16 cellular contexts compared by ENCODE assay signal in the genomic region with DNA sequence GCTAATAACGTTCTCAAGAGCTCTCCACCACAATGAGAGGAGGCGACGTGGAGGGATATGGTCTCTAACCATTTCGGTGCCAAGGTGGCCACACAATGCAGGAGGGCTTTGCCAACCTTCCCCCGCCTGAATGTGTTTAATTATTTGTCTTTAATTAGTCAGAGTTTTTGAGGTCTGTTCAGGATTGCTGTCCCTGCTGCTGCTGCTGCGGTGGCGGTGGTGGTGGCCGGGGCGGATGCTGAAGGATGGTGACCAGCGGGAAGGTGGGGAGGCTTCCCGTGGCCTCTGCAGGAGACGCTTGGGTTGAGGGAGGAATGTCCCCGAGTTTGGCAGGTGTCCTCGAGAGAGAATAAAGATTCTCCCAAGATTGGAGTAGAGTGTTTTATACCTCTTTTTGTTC.
"Had no signal": no experiment of that assay in that cellular context is flagged by ENCODE, and none has a peak within 500 bp of the region (broad histone marks: within the 10 kb centered on the region; RNA-seq: fewer than 3 reads in every experiment).

No MANE protein-coding gene starts in this region.

- H3K9ac ChIP-seq: SK-N-SH had no signal

- H3K4me1 Mint-ChIP-seq: T-helper 17 cell had no signal

- H3K36me3 ChIP-seq: MG63 had no signal

- H3K4me3 ChIP-seq: MG63 had no signal

- DNase-seq: KBM-7, MG63, NCI-H1694, NCI-H187 treated with DMSO at 0.1 percent for 48 hours, NCI-H2081 treated with DMSO at 0.1 percent for 48 hours, NCI-H2171 treated with DMSO at 0.1 percent for 48 hours, NCI-H345, NCI-H446 treated with DMSO at 0.1 percent for 48 hours, NCI-H526, NCI-H82, RPMI8226, SHP77, SK-N-SH, SW 1271, T-helper 1 cell, T-helper 17 cell had no signal

- H3K9me3 ChIP-seq: MG63, SK-N-SH had no signal

- H3K27ac Mint-ChIP-seq: T-helper 17 cell had no signal

- H3K4me3 Mint-ChIP-seq: T-helper 17 cell had no signal

- ATAC-seq: T-helper 17 cell had no signal

- H3K9me2 ChIP-seq: SK-N-SH had no signal

- H3K4me2 ChIP-seq: SK-N-SH had no signal
